In genomic region chr1:41357451-41358151, GRCh38 we compare ENCODE assay signal across 12 cellular contexts. TPM values are rescaled to one million over a fixed set of nuclear protein-coding genes. Genes with fewer than 3 reads are reported as not detected.
DNase-seq lines count a peak whose midpoint lies in the region; ATAC-seq, FAIRE-seq and TF ChIP-seq lines count a peak whose summit lies in the region.
"Had no signal": no experiment of that assay in that cellular context is flagged by ENCODE, and none has a peak within 500 bp of the region (broad histone marks: within the 10 kb centered on the region; RNA-seq: fewer than 3 reads in every experiment).

No MANE protein-coding gene starts in this region.

- H3K79me1 ChIP-seq in mesendoderm (ENCODE audit: low read length) = no peaks in the 10 kb centered on the region

- H3K36me3 ChIP-seq in Caco-2 (ENCODE audit: control insufficient read depth, insufficient read depth, low read length) = no peaks in the 10 kb centered on the region
- H3K36me3 ChIP-seq in K562 (ENCODE audit: control insufficient read depth, insufficient read depth, low read length) = no peaks in the 10 kb centered on the region
- no peaks in the 10 kb centered on the region for H3K36me3 ChIP-seq in mesendoderm (ENCODE audit: control insufficient read depth, insufficient read depth, low read length)
- no peaks in the 10 kb centered on the region for H3K36me3 ChIP-seq in GM23248 (ENCODE audit: low read depth)
- H3K36me3 ChIP-seq: tibial artery had no signal

- H2AK5ac ChIP-seq in mesendoderm (ENCODE audit: low read length) = no peak overlapping the region

- H3K9me3 Mint-ChIP-seq in Caco-2 (ENCODE audit: unreplicated experiment) = no peaks in the 10 kb centered on the region
- H3K9me3 Mint-ChIP-seq: HFFc6 had no signal

- no peak overlapping the region for H3K4me2 ChIP-seq in K562 (ENCODE audit: insufficient read depth, low read length)
- no peak overlapping the region for H3K4me2 ChIP-seq in mesendoderm (ENCODE audit: low read length)
- H3K4me2 ChIP-seq in GM23248 (ENCODE audit: unreplicated experiment) = no peak overlapping the region

- H3K4me1 ChIP-seq in Caco-2 = peaks cover 6% of the 10 kb centered on the region
- H3K4me1 ChIP-seq in K562 (replicated peaks in 1 of 2; ENCODE audit: control insufficient read depth in 2 of 2, insufficient read depth in 2 of 2, low read length in 2 of 2) = peaks cover 22 to 47% of the 10 kb centered on the region in 2 experiments
- H3K4me1 ChIP-seq in mesendoderm (ENCODE audit: control insufficient read depth, low read depth, low read length) = peaks cover 9% of the 10 kb centered on the region
- no peaks in the 10 kb centered on the region for H3K4me1 ChIP-seq in GM23248 (ENCODE audit: insufficient read depth)

- WGBS in K562 (ENCODE audit: insufficient coverage, low coverage, missing lambda C conversion rate) = 3% methylated on average over 6 of the region's 6 CpGs
- no CpG with 5 or more reads among the region's 6 CpGs for WGBS in mesendoderm (ENCODE audit: extremely low coverage, insufficient coverage, low lambda C conversion rate)
- 34 to 36% methylated on average over 5 to 6 of the region's 6 CpGs for WGBS in GM23248 (ENCODE audit: low coverage in 1 of 2, low lambda C conversion rate in 2 of 2, missing lambda C conversion rate in 2 of 2), 2 experiments

- no peak overlapping the region for H3K18ac ChIP-seq in mesendoderm (ENCODE audit: low read length)

- FAIRE-seq in K562 (lab: Jason Lieb, UNC) = no peak
- FAIRE-seq: D721Med, frontal cortex had no signal

- H2AFZ ChIP-seq in K562 (ENCODE audit: low read depth, low read length) (no peak overlapping the region), GM23248 (no peak overlapping the region)

- H3K4ac ChIP-seq in mesendoderm (ENCODE audit: low read depth, low read length) = no peak overlapping the region

- H3K4me3 ChIP-seq in Caco-2 (ENCODE audit: low read depth, low read length) (no peak overlapping the region), K562 (no peak overlapping the region), mesendoderm (ENCODE audit: low read length) (no peak overlapping the region), dorsolateral prefrontal cortex (no peak overlapping the region), GM23248 (no peak overlapping the region)
- H3K4me3 ChIP-seq: tibial artery had no signal

- no peaks in the 10 kb centered on the region for H3K27me3 Mint-ChIP-seq in Caco-2 (ENCODE audit: insufficient read depth, unreplicated experiment)

- peaks cover 6% of the 10 kb centered on the region for H3K36me3 Mint-ChIP-seq in Caco-2 (ENCODE audit: insufficient read depth, unreplicated experiment)

- H3K9me2 ChIP-seq in GM23248 (ENCODE audit: insufficient read depth) = no peaks in the 10 kb centered on the region

- peak overlapping the region; percentile 28 for H3K27ac Mint-ChIP-seq in Caco-2 (ENCODE audit: unreplicated experiment)
- H3K27ac Mint-ChIP-seq: HFFc6 had no signal

- TF ChIP-seq RAD21 in K562 (CRISPR knock-in tag; conservative IDR thresholded peaks at IDR 0.05 in 1 of 2, IDR thresholded peaks at IDR 0.05 in 1 of 2) = no peak

- intact Hi-C loops in Caco-2 (cut with micrococcal nuclease; ENCODE audit: unreplicated experiment) = no loop called here
- intact Hi-C loops in K562 (cut with micrococcal nuclease) = no loop called here
- intact Hi-C loops in dorsolateral prefrontal cortex (cut with DNase I) = no loop called here

- no peak for ATAC-seq in K562

- no peak overlapping the region for H3K56ac ChIP-seq in mesendoderm (ENCODE audit: low read length)

- H4K8ac ChIP-seq in mesendoderm (ENCODE audit: low read depth, low read length) = no peak overlapping the region

- no peak for TF ChIP-seq POLR2A in K562 (conservative IDR thresholded peaks at IDR 0.05)

- H3K9ac ChIP-seq in K562 (ENCODE audit: insufficient read depth in 1 of 2, low read depth in 2 of 2, low read length in 2 of 2) = peak overlapping the region in 1 of 2 experiments; percentile 80; a peak in 2 of 4 replicates
- no peak overlapping the region for H3K9ac ChIP-seq in mesendoderm (ENCODE audit: low read length)
- no peak overlapping the region for H3K9ac ChIP-seq in GM23248

- DNase-seq in Caco-2 = no peak
- DNase-seq in M059J (ENCODE audit: low read depth) = peak; percentile 80
- DNase-seq in K562 (ENCODE audit: extremely low read depth in 1 of 4, low spot score in 3 of 4) = peak in 1 of 4 experiments; percentile 22
- peak; percentile 44 for DNase-seq in mesendoderm
- no peak for DNase-seq in dorsolateral prefrontal cortex
- no peak for DNase-seq in RPMI8226
- no peak for DNase-seq in C1 segment of cervical spinal cord (lab: John Stamatoyannopoulos, UW)
- no peak for DNase-seq in GM23248
- DNase-seq: HFFc6 had no signal

- CTCF ChIA-PET in Caco-2 (lab: Charles Lee) = no interaction called here
- CTCF ChIA-PET in K562 (lab: Yijun Ruan, JAX; ENCODE audit: low intra/inter-chr PET ratio) = no interaction called here

- peaks cover 13% of the 10 kb centered on the region for H3K4me1 Mint-ChIP-seq in Caco-2 (ENCODE audit: low read depth, unreplicated experiment)

- POLR2A ChIA-PET in Caco-2 (lab: Charles Lee) (no interaction called here), K562 (lab: Yijun Ruan, JAX) (interaction anchor here (0.7 to 0.9 kb wide), 3 partner anchors 10 to 674 kb away, joined by 3 to 5 read pairs (median 3); no protein-coding TSS in a partner anchor)

- H3K79me2 ChIP-seq in K562 (ENCODE audit: control insufficient read depth, insufficient read depth, low read length) (no peaks in the 10 kb centered on the region), mesendoderm (ENCODE audit: control insufficient read depth, insufficient read depth, low read length) (no peaks in the 10 kb centered on the region), GM23248 (ENCODE audit: insufficient read depth) (no peaks in the 10 kb centered on the region)

- H3K27ac ChIP-seq in K562 (ENCODE audit: extremely low read depth, low read depth, low read length) (no peak overlapping the region), mesendoderm (ENCODE audit: low read depth, low read length) (no peak overlapping the region), dorsolateral prefrontal cortex (no peak overlapping the region), GM23248 (no peak overlapping the region)
- H3K27ac ChIP-seq: tibial artery had no signal

- BruUV-seq in Caco-2 (replicated peaks; lab: Mats Ljungman, UMichigan) (no TSS peak), K562 (replicated peaks; lab: Mats Ljungman, UMichigan) (no TSS peak)

- no peaks in the 10 kb centered on the region for H3F3A ChIP-seq in GM23248 (ENCODE audit: insufficient read depth)

- no peak overlapping the region for H3K23ac ChIP-seq in mesendoderm (ENCODE audit: low read length)

- no peaks in the 10 kb centered on the region for H3K27me3 ChIP-seq in Caco-2 (replicated peaks; ENCODE audit: control insufficient read depth, insufficient read depth, low read length)
- peaks cover 5 to 14% of the 10 kb centered on the region in 2 experiments; a peak in 3 of 5 replicates for H3K27me3 ChIP-seq in K562 (ENCODE audit: control insufficient read depth in 2 of 2, insufficient read depth in 2 of 2, low read length in 2 of 2)
- H3K27me3 ChIP-seq in mesendoderm (ENCODE audit: insufficient read depth, low read length, poor library complexity) = peaks cover 10% of the 10 kb centered on the region
- peaks cover 0 to 4% (median 0%) of the 10 kb centered on the region in 45 donors for H3K27me3 ChIP-seq in dorsolateral prefrontal cortex
- H3K27me3 ChIP-seq in GM23248 (replicated peaks; ENCODE audit: insufficient read depth) = peaks cover 9% of the 10 kb centered on the region

- H3K4me3 Mint-ChIP-seq in Caco-2 (ENCODE audit: unreplicated experiment) = no peak overlapping the region
- H3K4me3 Mint-ChIP-seq: HFFc6 had no signal

- TF ChIP-seq CTCF in Caco-2 (IDR thresholded peaks at IDR 0.05; ENCODE audit: insufficient read depth in 1 of 2, low read depth in 1 of 2, low read length in 1 of 2, severe bottlenecking in 1 of 2, unreplicated experiment in 1 of 2) = no peak
- 0 out of 6 replicates have a peak, but pooled peaks of 1 of the 3 experiments have one; percentile 0 for TF ChIP-seq CTCF in K562 (IDR thresholded peaks at IDR 0.05 in 2 of 3, conservative IDR thresholded peaks at IDR 0.05 in 1 of 3; ENCODE audit: insufficient read depth in 2 of 3, low read depth in 1 of 3, low read length in 3 of 3)
- TF ChIP-seq CTCF in dorsolateral prefrontal cortex (IDR thresholded peaks at IDR 0.05 in 54 of 56, conservative IDR thresholded peaks at IDR 0.05 in 2 of 56; ENCODE audit: low read depth in 1 of 56, partially characterized antibody in 56 of 56) = no peak

- H2BK120ac ChIP-seq in mesendoderm (ENCODE audit: low read depth, low read length) = no peak overlapping the region

- no peak overlapping the region for H2BK15ac ChIP-seq in mesendoderm (replicated peaks; ENCODE audit: low read depth)

- no peak overlapping the region for H4K5ac ChIP-seq in mesendoderm (ENCODE audit: low read length)

- in situ Hi-C loops in K562 (cut with MboI) = no loop called here
- in situ Hi-C loops in GM23248 (cut with MboI) = no loop called here

- no peaks in the 10 kb centered on the region for H3K9me1 ChIP-seq in K562 (ENCODE audit: control insufficient read depth, insufficient read depth, low read length)

- H3K9me3 ChIP-seq in Caco-2 = no peaks in the 10 kb centered on the region
- H3K9me3 ChIP-seq in K562 (replicated peaks; ENCODE audit: control insufficient read depth, insufficient read depth, low read depth, low read length) = no peaks in the 10 kb centered on the region
- no peaks in the 10 kb centered on the region for H3K9me3 ChIP-seq in GM23248 (ENCODE audit: low read depth)
- H3K9me3 ChIP-seq: tibial artery had no signal

- H2BK5ac ChIP-seq in mesendoderm (ENCODE audit: low read length) = no peak overlapping the region

- no peak for TF ChIP-seq EP300 in K562 (IDR thresholded peaks at IDR 0.05; ENCODE audit: low read length)

- H4K20me1 ChIP-seq in K562 (replicated peaks; ENCODE audit: control insufficient read depth, insufficient read depth, low read length) = no peaks in the 10 kb centered on the region
- H4K20me1 ChIP-seq in GM23248 (ENCODE audit: insufficient read depth) = no peaks in the 10 kb centered on the region

RNA-seq across cellular contexts. Expression of gene FOXO6, which starts 3.6 kb away (rescaled TPM):
- total RNA-seq in Caco-2 (2022) = 0.42 and 0.59 TPM in 2 replicates
- 0.57 TPM in 1 of 2 replicates, not detected in the other for total RNA-seq in M059J (2014; rRNA removed; shearing (Covaris generic))
- not detected in 2 replicates for total RNA-seq in K562 (2011; cell fraction: chromatin; rRNA removed; ENCODE audit: low replicate concordance)
- 0.17 and 0.53 TPM in 2 replicates for total RNA-seq in K562 (2011; cell fraction: nucleolus; rRNA removed)
- total RNA-seq in K562 (2011; cell fraction: nucleoplasm; rRNA removed) = not detected in 2 replicates
- total RNA-seq in K562 (2014; rRNA removed) = 0.08 TPM in 1 of 2 replicates, not detected in the other
- total RNA-seq in K562 (2014; rRNA removed; fragmentation: Illumina TruSeq; extraction: Trizol) = not detected in 2 replicates
- total RNA-seq in K562 (2015; rRNA removed; fragmentation: Illumina TruSeq; extraction: Trizol) = 0.04 TPM in 1 of 2 replicates, not detected in the other
- 0.31 and 0.38 TPM in 2 replicates for total RNA-seq in K562 (2021)
- polyA plus RNA-seq in K562 (2011; rRNA removed) = not detected in 2 replicates
- not detected in 2 replicates for polyA plus RNA-seq in K562 (2011; cell fraction: cytosol; rRNA removed)
- polyA plus RNA-seq in K562 (2011; cell fraction: nucleus; rRNA removed) = 0.04 and 0.06 TPM in 2 replicates
- polyA plus RNA-seq in K562 (2012) = 0.18 and 0.51 TPM in 2 replicates
- polyA plus RNA-seq in K562 (2014; fragmentation: Illumina TruSeq; extraction: Trizol) = 0.10 TPM in 1 of 2 replicates, not detected in the other
- not detected for polyA plus RNA-seq in K562 (2014; fragmentation: Nextera tagmentation; extraction: Ambion mirVana)
- polyA plus RNA-seq in K562 (2014; rRNA removed) = 0.13 and 0.43 TPM in 2 replicates
- 0.14 TPM in 1 of 2 replicates, not detected in the other for polyA minus RNA-seq in K562 (2011; rRNA and poly(A)+ RNA removed)
- polyA minus RNA-seq in K562 (2011; cell fraction: cytosol; rRNA and poly(A)+ RNA removed) = not detected in 2 replicates
- polyA minus RNA-seq in K562 (2011; cell fraction: nucleus; rRNA and poly(A)+ RNA removed) = 0.22 and 0.27 TPM in 2 replicates
- 0.32 TPM for polyA plus RNA-seq in mesendoderm (2013, experiment 1 of 2)
- 0.36 TPM for polyA plus RNA-seq in mesendoderm (2013, experiment 2 of 2)
- total RNA-seq in dorsolateral prefrontal cortex = 1 to 10 TPM; 1.7 to 8.3 (median 3.8) TPM
- not detected in 2 replicates for total RNA-seq in GM23248 (2014; rRNA removed; shearing (Covaris generic))
- not detected in 2 replicates for polyA plus RNA-seq in GM23248 (2016; fragmentation: Nextera tagmentation; extraction: Ambion mirVana)

Comparison
In these comparisons a context has a peak if more than half of its experiments do, and no peak if none do; other contexts are left out.
1. DNase-seq: peak in M059J (single experiment) and mesendoderm (single experiment); none in Caco-2 (0 of 2), dorsolateral prefrontal cortex (0 of 10), RPMI8226 (single experiment), C1 segment of cervical spinal cord (0 of 14) and GM23248 (single experiment).